Comparison of ENCODE assay signal across 9 cellular contexts in genomic region chr5:140925806-140926205, GRCh38. TPM values are rescaled to one million over a fixed set of nuclear protein-coding genes. Genes with fewer than 3 reads are reported as not detected.
DNase-seq lines count a peak whose midpoint lies in the region; TF ChIP-seq lines count a peak whose summit lies in the region.
"Had no signal": no experiment of that assay in that cellular context is flagged by ENCODE, and none has a peak within 500 bp of the region (broad histone marks: within the 10 kb centered on the region; RNA-seq: fewer than 3 reads in every experiment).

No MANE protein-coding gene starts in this region.

- no peak overlapping the region for H3K23ac ChIP-seq in mesenchymal stem cell (ENCODE audit: low read length in 2 of 2)

- H3K27me3 ChIP-seq in mammary epithelial cell (ENCODE audit: insufficient read depth, low read length) (peaks cover 3% of the 10 kb centered on the region), mesenchymal stem cell (ENCODE audit: control insufficient read depth in 1 of 2, insufficient read depth in 1 of 2, low read length in 2 of 2) (peaks cover 14 to 38% of the 10 kb centered on the region in 2 experiments), tibial artery (peaks cover 0 to 24% of the 10 kb centered on the region in 2 donors)

- H2BK5ac ChIP-seq in mesenchymal stem cell (ENCODE audit: low read depth, low read length, poor library complexity, severe bottlenecking), result no peak overlapping the region

- no peaks in the 10 kb centered on the region for H4K20me1 ChIP-seq in mammary epithelial cell (ENCODE audit: insufficient read depth, low read length)

- no peak overlapping the region for H3K14ac ChIP-seq in mesenchymal stem cell (ENCODE audit: low read length in 2 of 2)

- H2AK5ac ChIP-seq in mesenchymal stem cell (ENCODE audit: low read length, severe bottlenecking), result no peak overlapping the region

- H3K36me3 ChIP-seq in mammary epithelial cell (ENCODE audit: insufficient read depth, low read length), result no peaks in the 10 kb centered on the region
- no peaks in the 10 kb centered on the region for H3K36me3 ChIP-seq in mesenchymal stem cell (ENCODE audit: control insufficient read depth in 1 of 2, insufficient read depth in 2 of 2, low read depth in 1 of 2, low read length in 2 of 2)
- no peaks in the 10 kb centered on the region for H3K36me3 ChIP-seq in tibial artery

- no peak overlapping the region for H2BK12ac ChIP-seq in mesenchymal stem cell (ENCODE audit: low read length in 2 of 2)

- no peak overlapping the region for H3K18ac ChIP-seq in mesenchymal stem cell (ENCODE audit: low read depth in 1 of 2, low read length in 2 of 2)

- CTCF ChIA-PET in mammary epithelial cell (lab: Charles Lee; ENCODE audit: low non-redundant PET), result interaction anchor here (1.5 to 2.1 kb wide), 2 partner anchors 41 to 115 kb away, joined by 9 to 42 read pairs; partner anchors contain the start of gene PCDHAC2

- in situ Hi-C loops in mammary epithelial cell (cut with MboI; ENCODE audit: low sequenced_read_pairs in 2 of 2), result loop anchor here in 1 of 2 donors (5.0 to 10.0 kb wide), 2 partner anchors 61 to 116 kb away; partner anchors contain the start of gene PCDHA11

- no peak overlapping the region for H3K4ac ChIP-seq in mesenchymal stem cell (ENCODE audit: low read depth in 1 of 2, low read length in 2 of 2)

- H2AFZ ChIP-seq in mammary epithelial cell (ENCODE audit: low read depth, low read length) (peak overlapping the region; percentile 98), mesenchymal stem cell (ENCODE audit: low read depth, low read length) (no peak overlapping the region)

- H3K27me3 Mint-ChIP-seq in T-helper 2 cell treated with Interferon-gamma antibody and Interleukin-4, amounts not matched to agents 5 μg/mL and 100 μg/mL, for 36 hours (ENCODE audit: low read depth), result peaks cover 15% of the 10 kb centered on the region
- H3K27me3 Mint-ChIP-seq in activated CD4-positive, alpha-beta T cell treated with anti-CD3 and anti-CD28 coated beads, Interleukin-2, amount 10 ng/mL, durations not matched to agents 24 days and 14 days, result peaks cover 17% of the 10 kb centered on the region

- H3K4me3 ChIP-seq in mammary epithelial cell (replicated peaks in 1 of 3; ENCODE audit: insufficient read depth in 1 of 3, low read depth in 2 of 3, low read length in 3 of 3), result peak overlapping the region; percentile 75 to 80 (median 77)
- H3K4me3 ChIP-seq in mesenchymal stem cell (ENCODE audit: insufficient read depth in 1 of 2, low read depth in 1 of 2, low read length in 2 of 2), result peak overlapping the region; percentile 59 to 75
- H3K4me3 ChIP-seq in tibial artery, result peak overlapping the region; percentile 49

- H3K9ac ChIP-seq in mammary epithelial cell (ENCODE audit: insufficient read depth, low read length), result no peak overlapping the region
- H3K9ac ChIP-seq in mesenchymal stem cell (ENCODE audit: low read length), result no peak overlapping the region

- no peak overlapping the region for H2BK15ac ChIP-seq in mesenchymal stem cell (ENCODE audit: low read depth, poor library complexity, severe bottlenecking)

- no peaks in the 10 kb centered on the region for H3K79me2 ChIP-seq in mammary epithelial cell (ENCODE audit: insufficient read depth, low read length)

- no peaks in the 10 kb centered on the region for H3K36me3 Mint-ChIP-seq in T-helper 2 cell treated with Interferon-gamma antibody and Interleukin-4, amounts not matched to agents 5 μg/mL and 100 μg/mL, for 36 hours (ENCODE audit: low read depth)
- H3K36me3 Mint-ChIP-seq in activated CD4-positive, alpha-beta T cell treated with anti-CD3 and anti-CD28 coated beads, Interleukin-2, amount 10 ng/mL, durations not matched to agents 24 days and 14 days (ENCODE audit: low read depth), result no peaks in the 10 kb centered on the region

- H3K9me3 Mint-ChIP-seq in T-helper 2 cell treated with Interferon-gamma antibody and Interleukin-4, amounts not matched to agents 5 μg/mL and 100 μg/mL, for 36 hours, result peaks cover 12% of the 10 kb centered on the region
- H3K9me3 Mint-ChIP-seq in activated CD4-positive, alpha-beta T cell treated with anti-CD3 and anti-CD28 coated beads, Interleukin-2, amount 10 ng/mL, durations not matched to agents 24 days and 14 days, result peaks cover 3% of the 10 kb centered on the region

- H3K9me3 ChIP-seq in mammary epithelial cell (replicated peaks; ENCODE audit: insufficient read depth, low read length), result no peaks in the 10 kb centered on the region
- H3K9me3 ChIP-seq in mesenchymal stem cell (ENCODE audit: control insufficient read depth, low read length), result peaks cover 9% of the 10 kb centered on the region
- no peaks in the 10 kb centered on the region for H3K9me3 ChIP-seq in tibial artery

- no peak for TF ChIP-seq CTCF in mammary epithelial cell (conservative IDR thresholded peaks at IDR 0.05 in 1 of 2, IDR thresholded peaks at IDR 0.05 in 1 of 2; ENCODE audit: extremely low read depth in 1 of 2, insufficient read depth in 1 of 2, low read depth in 1 of 2, low read length in 2 of 2)
- no peak for TF ChIP-seq CTCF in tibial artery (IDR thresholded peaks at IDR 0.05)

- H3K4me2 ChIP-seq in mammary epithelial cell (ENCODE audit: insufficient read depth, low read depth, low read length) (peak overlapping the region; percentile 100), mesenchymal stem cell (ENCODE audit: low read length, poor library complexity, severe bottlenecking) (peak overlapping the region; percentile 85)

- H3K27ac Mint-ChIP-seq in T-helper 2 cell treated with Interferon-gamma antibody and Interleukin-4, amounts not matched to agents 5 μg/mL and 100 μg/mL, for 36 hours, result no peak overlapping the region
- no peak overlapping the region for H3K27ac Mint-ChIP-seq in activated CD4-positive, alpha-beta T cell treated with anti-CD3 and anti-CD28 coated beads, Interleukin-2, amount 10 ng/mL, durations not matched to agents 24 days and 14 days

- peaks cover 3% of the 10 kb centered on the region for H3K79me1 ChIP-seq in mesenchymal stem cell (replicated peaks; ENCODE audit: low read length, poor library complexity, severe bottlenecking)

- DNase-seq in T-helper 2 cell treated with Interferon-gamma antibody and Interleukin-4, amounts not matched to agents 5 μg/mL and 100 μg/mL, for 36 hours (ENCODE audit: low spot score), result no peak
- no peak for DNase-seq in T-helper 2 cell
- DNase-seq in mammary epithelial cell, result no peak
- DNase-seq in mesenchymal stem cell, result peak; percentile 24
- no peak for DNase-seq in tibial artery
- DNase-seq in dermis blood vessel endothelial cell, result no peak
- no peak for DNase-seq in activated T-cell treated with anti-CD3 and anti-CD28 coated beads, Interleukin-2, amount 50 U/mL, for 48 hours
- no peak for DNase-seq in activated CD4-positive, alpha-beta T cell treated with anti-CD3 and anti-CD28 coated beads, Interleukin-2, amount 10 ng/mL, durations not matched to agents 24 days and 14 days

- H3K27ac ChIP-seq in mammary epithelial cell (ENCODE audit: insufficient read depth, low read depth, low read length) (no peak overlapping the region), mesenchymal stem cell (ENCODE audit: low read length, poor library complexity, severe bottlenecking) (no peak overlapping the region), tibial artery (no peak overlapping the region)

- H3K4me1 Mint-ChIP-seq in T-helper 2 cell treated with Interferon-gamma antibody and Interleukin-4, amounts not matched to agents 5 μg/mL and 100 μg/mL, for 36 hours (ENCODE audit: low read depth), result peaks cover 1% of the 10 kb centered on the region
- no peaks in the 10 kb centered on the region for H3K4me1 Mint-ChIP-seq in activated CD4-positive, alpha-beta T cell treated with anti-CD3 and anti-CD28 coated beads, Interleukin-2, amount 10 ng/mL, durations not matched to agents 24 days and 14 days

- intact Hi-C loops in mammary epithelial cell (cut with micrococcal nuclease), result loop anchor here (1.0 to 2.0 kb wide), 6 partner anchors 41 to 114 kb away; partner anchors contain the start of genes PCDHA12, PCDHA13 and PCDHAC2
- intact Hi-C loops in tibial artery (cut with DNase I; ENCODE audit: low total_unique reads), result no loop called here
- intact Hi-C loops in activated CD4-positive, alpha-beta T cell treated with anti-CD3 and anti-CD28 coated beads, Interleukin-2, amount 10 ng/mL, durations not matched to agents 24 days and 14 days (cut with micrococcal nuclease), result no loop called here

- H3K4me3 Mint-ChIP-seq in T-helper 2 cell treated with Interferon-gamma antibody and Interleukin-4, amounts not matched to agents 5 μg/mL and 100 μg/mL, for 36 hours, result peak overlapping the region; percentile 24
- H3K4me3 Mint-ChIP-seq in activated CD4-positive, alpha-beta T cell treated with anti-CD3 and anti-CD28 coated beads, Interleukin-2, amount 10 ng/mL, durations not matched to agents 24 days and 14 days, result no peak overlapping the region

- H4K91ac ChIP-seq in mesenchymal stem cell (ENCODE audit: low read length), result no peak overlapping the region

- dilution Hi-C loops in mammary epithelial cell (cut with HindIII; ENCODE audit: low sequenced_read_pairs), result no loop called here

- H4K8ac ChIP-seq in mesenchymal stem cell (ENCODE audit: low read length), result no peak overlapping the region

- peaks cover 18% of the 10 kb centered on the region for H3K4me1 ChIP-seq in mammary epithelial cell (ENCODE audit: insufficient read depth, low read length)
- peaks cover 20% of the 10 kb centered on the region for H3K4me1 ChIP-seq in mesenchymal stem cell (ENCODE audit: control insufficient read depth, insufficient read depth, low read depth, low read length)
- peaks cover 0 to 20% (median 12%) of the 10 kb centered on the region in 4 donors for H3K4me1 ChIP-seq in tibial artery

- 7% methylated on average over 16 of the region's 19 CpGs for WGBS in mammary epithelial cell (ENCODE audit: low coverage, missing lambda C conversion rate)
- 3% methylated on average over 19 of the region's 19 CpGs for WGBS in mesenchymal stem cell

- no TSS peak for BruUV-seq in mammary epithelial cell (replicated peaks; lab: Mats Ljungman, UMichigan)

- H2BK120ac ChIP-seq in mesenchymal stem cell (ENCODE audit: low read depth, low read length), result no peak overlapping the region

RNA-seq across cellular contexts. Expression of gene PCDHAC1, which starts 0.3 kb away (rescaled TPM):
- total RNA-seq in mammary epithelial cell (1 to 10 TPM; 1.3 to 2.8 TPM), dermis blood vessel endothelial cell (under 0.01 and 0.17 TPM in 2 replicates)
- polyA plus RNA-seq in mammary epithelial cell, result 1.5 TPM
- polyA minus RNA-seq in mammary epithelial cell, result 0.52 TPM
- polyA plus RNA-seq in mesenchymal stem cell (2013, experiment 1 of 2), result 0.58 TPM
- polyA plus RNA-seq in mesenchymal stem cell (2013, experiment 2 of 2), result 0.59 TPM
- total RNA-seq in activated CD4-positive, alpha-beta T cell treated with anti-CD3 and anti-CD28 coated beads, Interleukin-2, amount 10 ng/mL, durations not matched to agents 24 days and 14 days, result not detected in 2 replicates

RNA-seq across cellular contexts. Expression of gene PCDHAC2, which starts 40.5 kb away (rescaled TPM):
- 1 to 10 TPM; 3.7 to 5.8 TPM for total RNA-seq in mammary epithelial cell
- 5.4 TPM for polyA plus RNA-seq in mammary epithelial cell
- polyA minus RNA-seq in mammary epithelial cell, result 12.6 TPM
- polyA plus RNA-seq in mesenchymal stem cell (2013, experiment 1 of 2), result 8.2 TPM
- polyA plus RNA-seq in mesenchymal stem cell (2013, experiment 2 of 2), result 1.8 TPM
- 0.28 and 0.34 TPM in 2 replicates for total RNA-seq in dermis blood vessel endothelial cell
- total RNA-seq in activated CD4-positive, alpha-beta T cell treated with anti-CD3 and anti-CD28 coated beads, Interleukin-2, amount 10 ng/mL, durations not matched to agents 24 days and 14 days, result not detected in 2 replicates

RNA-seq across cellular contexts. Expression of gene PCDHA13, which starts 43.9 kb away (rescaled TPM):
- total RNA-seq in mammary epithelial cell (1 to 10 TPM in 1 of 2 donors, under 1 TPM in 1; 0.52 to 1.2 TPM), dermis blood vessel endothelial cell (under 0.01 TPM in 1 of 2 replicates, not detected in the other)
- 0.11 TPM for polyA plus RNA-seq in mammary epithelial cell
- polyA minus RNA-seq in mammary epithelial cell, result not detected
- 0.30 TPM for polyA plus RNA-seq in mesenchymal stem cell (2013, experiment 1 of 2)
- 0.29 TPM for polyA plus RNA-seq in mesenchymal stem cell (2013, experiment 2 of 2)
- total RNA-seq in activated CD4-positive, alpha-beta T cell treated with anti-CD3 and anti-CD28 coated beads, Interleukin-2, amount 10 ng/mL, durations not matched to agents 24 days and 14 days, result not detected in 2 replicates

RNA-seq across cellular contexts. Expression of gene PCDHA12, which starts 50.7 kb away (rescaled TPM):
- total RNA-seq in mammary epithelial cell (1 to 10 TPM in 1 of 2 donors, under 1 TPM in 1; 0.45 to 6.8 TPM), dermis blood vessel endothelial cell (0.17 TPM in 1 of 2 replicates, not detected in the other)
- polyA plus RNA-seq in mammary epithelial cell, result 0.03 TPM
- not detected for polyA minus RNA-seq in mammary epithelial cell
- polyA plus RNA-seq in mesenchymal stem cell (2013, experiment 1 of 2), result 7.4 TPM
- 6.7 TPM for polyA plus RNA-seq in mesenchymal stem cell (2013, experiment 2 of 2)
- not detected in 2 replicates for total RNA-seq in activated CD4-positive, alpha-beta T cell treated with anti-CD3 and anti-CD28 coated beads, Interleukin-2, amount 10 ng/mL, durations not matched to agents 24 days and 14 days

RNA-seq across cellular contexts. Expression of gene PCDHA11, which starts 57.0 kb away (rescaled TPM):
- 1 to 10 TPM in 1 of 2 donors, under 1 TPM in 1; 0.21 to 2.0 TPM for total RNA-seq in mammary epithelial cell
- 1.2 TPM for polyA plus RNA-seq in mammary epithelial cell
- polyA minus RNA-seq in mammary epithelial cell, result not detected
- 0.11 TPM for polyA plus RNA-seq in mesenchymal stem cell (2013, experiment 1 of 2)
- 0.01 TPM for polyA plus RNA-seq in mesenchymal stem cell (2013, experiment 2 of 2)
- 0.17 and 0.28 TPM in 2 replicates for total RNA-seq in dermis blood vessel endothelial cell
- not detected in 2 replicates for total RNA-seq in activated CD4-positive, alpha-beta T cell treated with anti-CD3 and anti-CD28 coated beads, Interleukin-2, amount 10 ng/mL, durations not matched to agents 24 days and 14 days
- total RNA-seq: NCI-H460 had no signal
